22 cellular contexts compared by ENCODE assay signal in genomic region chr11:38530226-38530625, GRCh38.
DNase-seq lines count a peak whose midpoint lies in the region; ATAC-seq, FAIRE-seq and TF ChIP-seq lines count a peak whose summit lies in the region.
"Had no signal": no experiment of that assay in that cellular context is flagged by ENCODE, and none has a peak within 500 bp of the region (broad histone marks: within the 10 kb centered on the region; RNA-seq: fewer than 3 reads in every experiment).

No MANE protein-coding gene starts in this region.

- no peak overlapping the region for H3K27ac ChIP-seq in mammary epithelial cell (ENCODE audit: insufficient read depth, low read depth, low read length)
- H3K27ac ChIP-seq in breast epithelium, result no peak overlapping the region
- H3K27ac ChIP-seq: 22Rv1; A549; BLaER1 treated with 17β-estradiol and CSF1 and Interleukin-3, amounts not matched to agents 10 nM and 100 nM had no signal

- no peaks in the 10 kb centered on the region for H4K20me1 ChIP-seq in mammary epithelial cell (ENCODE audit: insufficient read depth, low read length)
- H4K20me1 ChIP-seq: BLaER1 treated with 17β-estradiol and CSF1 and Interleukin-3, amounts not matched to agents 10 nM and 100 nM had no signal

- no peaks in the 10 kb centered on the region for H3K27me3 ChIP-seq in mammary epithelial cell (ENCODE audit: insufficient read depth, low read length)
- no peaks in the 10 kb centered on the region for H3K27me3 ChIP-seq in breast epithelium
- H3K27me3 ChIP-seq: BE2C; BLaER1 treated with 17β-estradiol and CSF1 and Interleukin-3, amounts not matched to agents 10 nM and 100 nM had no signal

- no peaks in the 10 kb centered on the region for H3K4me1 ChIP-seq in mammary epithelial cell (ENCODE audit: insufficient read depth, low read length)
- no peaks in the 10 kb centered on the region for H3K4me1 ChIP-seq in breast epithelium
- H3K4me1 ChIP-seq: A549; BE2C; BLaER1 treated with 17β-estradiol and CSF1 and Interleukin-3, amounts not matched to agents 10 nM and 100 nM had no signal

- ATAC-seq in HG02973 (IDR thresholded peaks at IDR 0.05; ENCODE audit: unreplicated experiment) (no peak), GM19328 (IDR thresholded peaks at IDR 0.05; ENCODE audit: unreplicated experiment) (no peak)
- ATAC-seq: A549 had no signal

- no peaks in the 10 kb centered on the region for H3K79me2 ChIP-seq in mammary epithelial cell (ENCODE audit: insufficient read depth, low read length)

- no peak overlapping the region for H3K4me2 ChIP-seq in mammary epithelial cell (ENCODE audit: insufficient read depth, low read depth, low read length)
- H3K4me2 ChIP-seq: A549; BLaER1 treated with 17β-estradiol and CSF1 and Interleukin-3, amounts not matched to agents 10 nM and 100 nM had no signal

- peak; percentile 32 for FAIRE-seq in urothelium cell line (lab: Jason Lieb, UNC)
- FAIRE-seq: A549, G401.6, GM19239 had no signal

- DNase-seq in mammary epithelial cell, result peak; percentile 87
- DNase-seq in breast epithelium (ENCODE audit: low spot score in 2 of 2), result no peak
- peak; percentile 68 for DNase-seq in NCI-H226
- DNase-seq in cardiac fibroblast (ENCODE audit: low read depth in 2 of 2), result peak; percentile 7 to 27
- no peak for DNase-seq in urothelium cell line (ENCODE audit: low spot score)
- no peak for DNase-seq in stimulated activated CD4-positive, alpha-beta T cell treated with anti-CD3 and anti-CD28 coated beads, Interleukin-4, amount 100 ng/mL, for 24 hours
- DNase-seq: ACHN; AML-193; BE2C; CD4-positive, alpha-beta T cell; CD8-positive, alpha-beta memory T cell; DND-41; GOT3; H7; HCEC 1CT had no signal

- no peaks in the 10 kb centered on the region for H3K9me3 ChIP-seq in mammary epithelial cell (replicated peaks; ENCODE audit: insufficient read depth, low read length)
- peaks cover 0 to 7% of the 10 kb centered on the region in 2 donors for H3K9me3 ChIP-seq in breast epithelium
- H3K9me3 ChIP-seq: A549, BE2C had no signal

- no peak overlapping the region for H3K9ac ChIP-seq in mammary epithelial cell (ENCODE audit: insufficient read depth, low read length)
- H3K9ac ChIP-seq: BLaER1 treated with 17β-estradiol and CSF1 and Interleukin-3, amounts not matched to agents 10 nM and 100 nM had no signal

- TF ChIP-seq POLR2A in breast epithelium (IDR thresholded peaks at IDR 0.05), result no peak

- H2AFZ ChIP-seq in mammary epithelial cell (ENCODE audit: low read depth, low read length), result no peak overlapping the region

- intact Hi-C loops in mammary epithelial cell (cut with micrococcal nuclease), result no loop called here
- intact Hi-C loops in breast epithelium (cut with DNase I; ENCODE audit: low total_unique reads), result no loop called here

- H3K36me3 ChIP-seq in mammary epithelial cell (ENCODE audit: insufficient read depth, low read length) (no peaks in the 10 kb centered on the region), breast epithelium (no peaks in the 10 kb centered on the region)
- H3K36me3 ChIP-seq: BE2C; BLaER1 treated with 17β-estradiol and CSF1 and Interleukin-3, amounts not matched to agents 10 nM and 100 nM had no signal

- WGBS in mammary epithelial cell (ENCODE audit: low coverage, missing lambda C conversion rate), result 0% methylated on average over 2 of the region's 2 CpGs

- dilution Hi-C loops in mammary epithelial cell (cut with HindIII; ENCODE audit: low sequenced_read_pairs), result no loop called here

- in situ Hi-C loops in mammary epithelial cell (cut with MboI; ENCODE audit: low sequenced_read_pairs in 2 of 2), result no loop called here

- H3K4me3 ChIP-seq in mammary epithelial cell (replicated peaks in 1 of 3; ENCODE audit: insufficient read depth in 1 of 3, low read depth in 2 of 3, low read length in 3 of 3) (no peak overlapping the region), breast epithelium (no peak overlapping the region), cardiac fibroblast (replicated peaks in 1 of 2; ENCODE audit: low read depth in 2 of 2, low read length in 2 of 2) (no peak overlapping the region)
- H3K4me3 ChIP-seq: A549; BLaER1 treated with 17β-estradiol and CSF1 and Interleukin-3, amounts not matched to agents 10 nM and 100 nM had no signal

- no TSS peak for BruUV-seq in mammary epithelial cell (replicated peaks; lab: Mats Ljungman, UMichigan)

- no peak for TF ChIP-seq CTCF in mammary epithelial cell (conservative IDR thresholded peaks at IDR 0.05 in 1 of 2, IDR thresholded peaks at IDR 0.05 in 1 of 2; ENCODE audit: extremely low read depth in 1 of 2, insufficient read depth in 1 of 2, low read depth in 1 of 2, low read length in 2 of 2)
- no peak for TF ChIP-seq CTCF in breast epithelium (IDR thresholded peaks at IDR 0.05)
- TF ChIP-seq CTCF in cardiac fibroblast (IDR thresholded peaks at IDR 0.05; ENCODE audit: low read depth, low read length), result no peak

- CTCF ChIA-PET in mammary epithelial cell (lab: Charles Lee; ENCODE audit: low non-redundant PET), result no interaction called here

Comparison
In these comparisons a context has a peak if more than half of its experiments do, and no peak if none do; other contexts are left out.
1. DNase-seq: peak in mammary epithelial cell (single experiment), NCI-H226 (single experiment) and cardiac fibroblast (2 of 2); none in breast epithelium (0 of 2), urothelium cell line (single experiment) and stimulated activated CD4-positive, alpha-beta T cell treated with anti-CD3 and anti-CD28 coated beads, Interleukin-4, amount 100 ng/mL, for 24 hours (single experiment).